Comparison of ENCODE assay signal across 25 cellular contexts in the genomic region with DNA sequence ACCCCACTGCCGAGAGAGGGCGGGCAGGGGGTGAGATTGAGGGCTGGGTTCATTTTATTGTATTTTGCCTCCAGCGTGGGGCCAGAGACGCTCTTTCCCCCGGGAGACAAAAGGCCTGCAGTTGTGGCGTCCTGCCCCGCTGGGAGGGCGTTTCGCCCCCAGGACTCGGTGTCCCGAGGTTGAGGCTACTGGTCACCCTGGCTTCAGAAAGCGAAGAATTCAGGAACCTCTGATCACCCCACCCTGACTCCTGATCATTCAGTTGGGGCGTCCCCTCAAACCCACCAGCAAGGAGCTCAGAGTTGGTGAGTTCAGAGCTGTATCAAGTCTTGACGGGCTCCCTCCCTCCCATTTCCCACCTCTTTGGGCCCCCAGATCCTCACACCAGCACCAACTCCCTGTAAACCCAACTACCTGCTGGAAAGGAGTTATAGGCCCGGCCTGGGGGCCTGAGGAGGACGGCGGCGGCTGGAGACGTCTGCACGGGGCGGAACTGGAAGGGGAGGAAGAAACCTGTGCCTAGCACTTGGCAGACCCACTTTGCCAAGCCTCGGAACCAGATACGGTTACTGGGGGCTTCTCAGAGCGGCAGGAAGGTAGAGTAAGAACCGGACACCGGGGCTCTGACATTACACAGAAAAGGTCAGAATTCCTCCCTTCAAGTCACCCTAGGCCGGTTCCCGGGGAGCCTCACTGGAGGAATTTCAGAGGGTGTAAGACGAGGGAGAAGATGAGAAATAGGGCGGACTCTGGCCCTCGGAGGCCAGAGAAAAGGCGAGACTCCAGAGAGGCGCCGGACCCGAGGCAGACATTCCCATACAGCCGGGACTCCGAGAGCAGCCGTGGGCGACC. TPM values are rescaled to one million over a fixed set of nuclear protein-coding genes. Genes with fewer than 3 reads are reported as not detected.
A peak's percentile ranks its signal among the peaks of the same experiment; 100 is the strongest.
DNase-seq lines count a peak whose midpoint lies in the region; ATAC-seq and TF ChIP-seq lines count a peak whose summit lies in the region.
"Had no signal": no experiment of that assay in that cellular context is flagged by ENCODE, and none has a peak within 500 bp of the region (broad histone marks: within the 10 kb centered on the region; RNA-seq: fewer than 3 reads in every experiment).

No MANE protein-coding gene starts in this region.

- H2BK5ac ChIP-seq in mesendoderm (ENCODE audit: low read length): no peak overlapping the region

- no peak overlapping the region for H2BK15ac ChIP-seq in mesendoderm (replicated peaks; ENCODE audit: low read depth)

- peak overlapping the region in 1 of 2 donors; percentile 23 for H3K4me3 Mint-ChIP-seq in activated T-cell treated with anti-CD3 and anti-CD28 coated beads, Interleukin-2, amount 50 U/mL, for 72 hours
- no peak overlapping the region for H3K4me3 Mint-ChIP-seq in activated T-helper 1 cell treated with anti-CD3 and anti-CD28 coated beads, Interleukin-12 subunit alpha, Interleukin-12 subunit beta, Interleukin-2, Interleukin-4 antibody, amounts not matched to agents 30 ng/mL and 10 ng/mL and 1 ng/mL, durations not matched to agents 14 hours and 24 hours and 36 hours
- H3K4me3 Mint-ChIP-seq: activated CD4-positive, alpha-beta T cell treated with anti-CD3 and anti-CD28 coated beads, Interleukin-2, amount 10 ng/mL, durations not matched to agents 7 days and 5 days; memory B cell; natural killer cell had no signal

- H3K27ac ChIP-seq in mesendoderm (ENCODE audit: low read depth, low read length): no peak overlapping the region
- peak overlapping the region in 2 of 4 donors; percentile 24 to 30 for H3K27ac ChIP-seq in gastrocnemius medialis
- H3K27ac ChIP-seq: ascending aorta, epithelial cell of prostate, Peyer's patch, upper lobe of left lung had no signal

- H3K36me3 ChIP-seq in mesendoderm (ENCODE audit: control insufficient read depth, insufficient read depth, low read length): no peaks in the 10 kb centered on the region
- no peaks in the 10 kb centered on the region for H3K36me3 ChIP-seq in gastrocnemius medialis
- H3K36me3 ChIP-seq: ascending aorta, MG63, Peyer's patch, upper lobe of left lung had no signal

- no peak for ATAC-seq in activated T-cell treated with anti-CD3 and anti-CD28 coated beads, Interleukin-2, amount 50 U/mL, for 72 hours (replicated peaks in 1 of 2)
- ATAC-seq in gastrocnemius medialis (no peak), HG03457 (IDR thresholded peaks at IDR 0.05; ENCODE audit: unreplicated experiment) (no peak), HG02759 (IDR thresholded peaks at IDR 0.05; ENCODE audit: unreplicated experiment) (no peak)
- ATAC-seq: K562, natural killer cell had no signal

- peaks cover 95% of the 10 kb centered on the region for H3K27me3 Mint-ChIP-seq in activated T-cell treated with anti-CD3 and anti-CD28 coated beads, Interleukin-2, amount 50 U/mL, for 72 hours (ENCODE audit: low read depth)
- H3K27me3 Mint-ChIP-seq in activated T-helper 1 cell treated with anti-CD3 and anti-CD28 coated beads, Interleukin-12 subunit alpha, Interleukin-12 subunit beta, Interleukin-2, Interleukin-4 antibody, amounts not matched to agents 30 ng/mL and 10 ng/mL and 1 ng/mL, durations not matched to agents 14 hours and 24 hours and 36 hours (ENCODE audit: insufficient read depth): peaks cover 76% of the 10 kb centered on the region

- no CpG with 5 or more reads among the region's 39 CpGs for WGBS in mesendoderm (ENCODE audit: extremely low coverage, insufficient coverage, low lambda C conversion rate)

- H3K79me2 ChIP-seq in mesendoderm (ENCODE audit: control insufficient read depth, insufficient read depth, low read length): no peaks in the 10 kb centered on the region

- no peak for TF ChIP-seq POLR2A in gastrocnemius medialis (IDR thresholded peaks at IDR 0.05)

- H3K4me1 ChIP-seq in mesendoderm (ENCODE audit: control insufficient read depth, low read depth, low read length) (peaks cover 4% of the 10 kb centered on the region), gastrocnemius medialis (peaks cover 0 to 14% of the 10 kb centered on the region in 2 donors)
- H3K4me1 ChIP-seq: Caco-2 had no signal

- H3K9ac ChIP-seq in mesendoderm (ENCODE audit: low read length): peak overlapping the region; percentile 12

- no peak overlapping the region for H4K8ac ChIP-seq in mesendoderm (ENCODE audit: low read depth, low read length)

- peaks cover 29% of the 10 kb centered on the region for H3K4me1 Mint-ChIP-seq in activated T-cell treated with anti-CD3 and anti-CD28 coated beads, Interleukin-2, amount 50 U/mL, for 72 hours (ENCODE audit: low read depth)
- H3K4me1 Mint-ChIP-seq in activated T-helper 1 cell treated with anti-CD3 and anti-CD28 coated beads, Interleukin-12 subunit alpha, Interleukin-12 subunit beta, Interleukin-2, Interleukin-4 antibody, amounts not matched to agents 30 ng/mL and 10 ng/mL and 1 ng/mL, durations not matched to agents 14 hours and 24 hours and 36 hours (ENCODE audit: low read depth): no peaks in the 10 kb centered on the region
- H3K4me1 Mint-ChIP-seq: natural killer cell had no signal

- peaks cover 58% of the 10 kb centered on the region for H3K27me3 ChIP-seq in mesendoderm (ENCODE audit: insufficient read depth, low read length, poor library complexity)
- peaks cover 65 to 76% (median 74%) of the 10 kb centered on the region in 3 donors for H3K27me3 ChIP-seq in gastrocnemius medialis
- H3K27me3 ChIP-seq: ascending aorta had no signal

- intact Hi-C loops in activated T-helper 1 cell treated with anti-CD3 and anti-CD28 coated beads, Interleukin-12 subunit alpha, Interleukin-12 subunit beta, Interleukin-2, Interleukin-4 antibody, amounts not matched to agents 30 ng/mL and 10 ng/mL and 1 ng/mL, durations not matched to agents 14 hours and 24 hours and 36 hours (cut with micrococcal nuclease): loop anchor here (10.0 kb wide), 1 partner anchor 1855 kb away; a partner anchor contains a TSS
- intact Hi-C loops in gastrocnemius medialis (cut with DNase I; ENCODE audit: low total_unique reads): no loop called here

- TF ChIP-seq CTCF in gastrocnemius medialis (IDR thresholded peaks at IDR 0.05 in 4 of 5, conservative IDR thresholded peaks at IDR 0.05 in 1 of 5): no peak

- H3K4ac ChIP-seq in mesendoderm (ENCODE audit: low read depth, low read length): no peak overlapping the region

- no peaks in the 10 kb centered on the region for H3K9me3 Mint-ChIP-seq in activated T-cell treated with anti-CD3 and anti-CD28 coated beads, Interleukin-2, amount 50 U/mL, for 72 hours
- H3K9me3 Mint-ChIP-seq in activated T-helper 1 cell treated with anti-CD3 and anti-CD28 coated beads, Interleukin-12 subunit alpha, Interleukin-12 subunit beta, Interleukin-2, Interleukin-4 antibody, amounts not matched to agents 30 ng/mL and 10 ng/mL and 1 ng/mL, durations not matched to agents 14 hours and 24 hours and 36 hours: no peaks in the 10 kb centered on the region
- H3K9me3 Mint-ChIP-seq: activated CD4-positive, alpha-beta T cell treated with anti-CD3 and anti-CD28 coated beads, Interleukin-2, amount 10 ng/mL, durations not matched to agents 7 days and 5 days; memory B cell; natural killer cell had no signal

- no peak for DNase-seq in activated T-cell treated with anti-CD3 and anti-CD28 coated beads, Interleukin-2, amount 50 U/mL, for 72 hours
- no peak for DNase-seq in activated T-cell treated with anti-CD3 and anti-CD28 coated beads for 4 hours
- no peak for DNase-seq in activated T-helper 1 cell treated with anti-CD3 and anti-CD28 coated beads, Interleukin-12 subunit alpha, Interleukin-12 subunit beta, Interleukin-2, Interleukin-4 antibody, amounts not matched to agents 30 ng/mL and 10 ng/mL and 1 ng/mL, durations not matched to agents 14 hours and 24 hours and 36 hours (ENCODE audit: low spot score)
- peak; percentile 44 for DNase-seq in mesendoderm
- no peak for DNase-seq in gastrocnemius medialis
- DNase-seq in DMS53 (lab: John Stamatoyannopoulos, UW): no peak
- DNase-seq: activated CD4-positive, alpha-beta T cell treated with anti-CD3 and anti-CD28 coated beads, Interleukin-2, amount 10 ng/mL, durations not matched to agents 7 days and 5 days; activated gamma-delta T cell treated with Interleukin-2 at 50 U/mL for 16 hours; Caco-2; central memory CD4-positive, alpha-beta T cell; MG63; natural killer cell; NCI-H1417; NK-92 treated with Interleukin-12 subunit alpha and Interleukin-12 subunit beta, amount 100 ng/mL, for 24 hours; Peyer's patch had no signal

- peak overlapping the region; percentile 28 for H3K18ac ChIP-seq in mesendoderm (ENCODE audit: low read length)

- in situ Hi-C loops in gastrocnemius medialis (cut with MboI; ENCODE audit: low sequenced_read_pairs in 4 of 4): no loop called here

- no peaks in the 10 kb centered on the region for H3K79me1 ChIP-seq in mesendoderm (ENCODE audit: low read length)

- H2BK120ac ChIP-seq in mesendoderm (ENCODE audit: low read depth, low read length): no peak overlapping the region

- peak overlapping the region; percentile 36 for H3K56ac ChIP-seq in mesendoderm (ENCODE audit: low read length)

- no peak overlapping the region for H4K5ac ChIP-seq in mesendoderm (ENCODE audit: low read length)

- no peaks in the 10 kb centered on the region for H3K9me3 ChIP-seq in gastrocnemius medialis
- H3K9me3 ChIP-seq: ascending aorta, Caco-2, MG63, upper lobe of left lung had no signal

- peak overlapping the region; percentile 74 for H3K23ac ChIP-seq in mesendoderm (ENCODE audit: low read length)

- peaks cover 0 to 2% of the 10 kb centered on the region in 2 donors for H3K36me3 Mint-ChIP-seq in activated T-cell treated with anti-CD3 and anti-CD28 coated beads, Interleukin-2, amount 50 U/mL, for 72 hours (ENCODE audit: insufficient read depth in 2 of 2)
- H3K36me3 Mint-ChIP-seq in activated T-helper 1 cell treated with anti-CD3 and anti-CD28 coated beads, Interleukin-12 subunit alpha, Interleukin-12 subunit beta, Interleukin-2, Interleukin-4 antibody, amounts not matched to agents 30 ng/mL and 10 ng/mL and 1 ng/mL, durations not matched to agents 14 hours and 24 hours and 36 hours (ENCODE audit: low read depth): peaks cover 10% of the 10 kb centered on the region
- H3K36me3 Mint-ChIP-seq: natural killer cell had no signal

- peak overlapping the region; percentile 38 for H3K4me2 ChIP-seq in mesendoderm (ENCODE audit: low read length)

- H3K4me3 ChIP-seq in mesendoderm (ENCODE audit: low read length) (no peak overlapping the region), gastrocnemius medialis (peak overlapping the region in 3 of 4 donors; percentile 36 to 53 (median 44))
- H3K4me3 ChIP-seq: K562, MG63, Peyer's patch, upper lobe of left lung had no signal

- no peak overlapping the region for H2AK5ac ChIP-seq in mesendoderm (ENCODE audit: low read length)

- H3K27ac Mint-ChIP-seq in activated T-cell treated with anti-CD3 and anti-CD28 coated beads, Interleukin-2, amount 50 U/mL, for 72 hours: peak overlapping the region; percentile 69
- H3K27ac Mint-ChIP-seq in activated T-helper 1 cell treated with anti-CD3 and anti-CD28 coated beads, Interleukin-12 subunit alpha, Interleukin-12 subunit beta, Interleukin-2, Interleukin-4 antibody, amounts not matched to agents 30 ng/mL and 10 ng/mL and 1 ng/mL, durations not matched to agents 14 hours and 24 hours and 36 hours: peak overlapping the region; percentile 65
- H3K27ac Mint-ChIP-seq: memory B cell, natural killer cell had no signal

RNA-seq across cellular contexts. Expression of a gene that starts 0.8 kb away (rescaled TPM):
- total RNA-seq in activated T-cell treated with anti-CD3 and anti-CD28 coated beads, Interleukin-2, amount 50 U/mL, for 72 hours: not detected
- not detected in 2 replicates for total RNA-seq in activated T-helper 1 cell treated with anti-CD3 and anti-CD28 coated beads, Interleukin-12 subunit alpha, Interleukin-12 subunit beta, Interleukin-2, Interleukin-4 antibody, amounts not matched to agents 30 ng/mL and 10 ng/mL and 1 ng/mL, durations not matched to agents 14 hours and 24 hours and 36 hours
- polyA plus RNA-seq in mesendoderm (2013, experiment 1 of 2): 0.06 TPM
- polyA plus RNA-seq in mesendoderm (2013, experiment 2 of 2): 0.01 TPM
- total RNA-seq in gastrocnemius medialis: 1 to 10 TPM; 1.8 to 5.1 (median 3.9) TPM
- total RNA-seq: activated CD4-positive, alpha-beta T cell treated with anti-CD3 and anti-CD28 coated beads, Interleukin-2, amount 10 ng/mL, durations not matched to agents 7 days and 5 days; ascending aorta; dermis microvascular lymphatic vessel endothelial cell; K562; natural killer cell; Peyer's patch; T-helper 1 cell treated with Interleukin-12 subunit alpha and Interleukin-12 subunit beta and Interleukin-4 antibody, amounts not matched to agents 30 ng/mL and 1 ng/mL, for 36 hours; upper lobe of left lung had no signal
- polyA plus RNA-seq: BJ, K562 had no signal
